ENCODE assay signal across 11 cellular contexts in the genomic region with DNA sequence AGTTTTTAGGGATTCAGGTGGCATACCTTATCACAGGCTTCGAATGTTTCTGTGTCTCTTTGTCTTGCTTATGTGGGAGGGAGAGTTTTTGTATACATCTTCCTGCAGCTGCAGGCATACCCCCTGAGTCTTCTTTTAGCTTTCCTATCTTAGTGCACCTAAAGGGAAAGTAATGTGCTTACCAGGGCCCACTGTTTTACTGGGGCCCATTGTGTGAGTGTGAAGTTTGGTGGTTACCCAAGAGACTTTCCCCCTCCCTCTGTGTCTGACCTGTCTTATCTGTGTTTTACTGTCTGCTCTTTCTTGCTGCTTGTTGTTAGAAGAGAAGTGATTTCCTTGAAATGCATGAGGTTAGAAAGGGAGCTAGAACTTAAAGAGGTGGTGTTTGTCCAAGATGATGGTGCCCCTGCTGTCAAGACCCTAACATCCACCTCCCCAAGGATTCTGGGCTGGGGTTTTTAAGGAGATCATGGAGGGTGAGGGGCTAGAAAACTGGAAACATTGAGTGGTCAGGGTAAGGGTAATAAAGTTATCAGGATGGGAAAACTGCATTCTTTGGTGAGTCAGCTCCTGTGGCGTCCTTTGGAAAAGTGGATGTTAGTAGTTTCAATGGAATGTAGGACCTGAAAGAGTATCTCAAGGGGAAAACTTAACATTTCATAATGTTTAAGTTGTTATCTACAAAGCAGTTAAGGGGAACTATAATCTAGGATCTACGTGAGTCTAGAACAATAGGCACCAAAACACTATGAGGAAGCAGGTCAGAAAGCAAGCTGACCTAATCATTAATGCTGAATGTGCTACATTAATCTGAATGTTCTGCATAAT.
A peak's percentile ranks its signal among the peaks of the same experiment; 100 is the strongest.
DNase-seq lines count a peak whose midpoint lies in the region; ATAC-seq and TF ChIP-seq lines count a peak whose summit lies in the region.
"Had no signal": no experiment of that assay in that cellular context is flagged by ENCODE, and none has a peak within 500 bp of the region (broad histone marks: within the 10 kb centered on the region; RNA-seq: fewer than 3 reads in every experiment).

No MANE protein-coding gene starts in this region.

- TF ChIP-seq CTCF in MCF 10A (IDR thresholded peaks at IDR 0.05; ENCODE audit: unreplicated experiment) (no peak), breast epithelium (IDR thresholded peaks at IDR 0.05) (no peak), astrocyte of the cerebellum (IDR thresholded peaks at IDR 0.05; ENCODE audit: low read depth, low read length, missing control alignments) (no peak)

- H3K4me3 Mint-ChIP-seq in MCF 10A (ENCODE audit: unreplicated experiment) = no peak overlapping the region
- H3K4me3 Mint-ChIP-seq in activated CD4-positive, alpha-beta T cell treated with anti-CD3 and anti-CD28 coated beads, Interleukin-2, amount 10 ng/mL, durations not matched to agents 7 days and 5 days = no peak overlapping the region
- no peak overlapping the region for H3K4me3 Mint-ChIP-seq in activated T-helper 2 cell treated with anti-CD3 and anti-CD28 coated beads, Interferon-gamma antibody, Interleukin-2, Interleukin-4, amounts not matched to agents 10 μg/mL and 5 μg/mL and 100 μg/mL, durations not matched to agents 14 hours and 24 hours and 36 hours (ENCODE audit: low read depth)

- H3K27me3 Mint-ChIP-seq in MCF 10A (ENCODE audit: insufficient read depth, unreplicated experiment) = no peaks in the 10 kb centered on the region
- H3K27me3 Mint-ChIP-seq in activated CD4-positive, alpha-beta T cell treated with anti-CD3 and anti-CD28 coated beads, Interleukin-2, amount 10 ng/mL, durations not matched to agents 7 days and 5 days = no peaks in the 10 kb centered on the region
- no peaks in the 10 kb centered on the region for H3K27me3 Mint-ChIP-seq in activated T-helper 2 cell treated with anti-CD3 and anti-CD28 coated beads, Interferon-gamma antibody, Interleukin-2, Interleukin-4, amounts not matched to agents 10 μg/mL and 5 μg/mL and 100 μg/mL, durations not matched to agents 14 hours and 24 hours and 36 hours (ENCODE audit: low read depth)

- no TSS peak for BruUV-seq in MCF 10A (replicated peaks; lab: Mats Ljungman, UMichigan)

- no peaks in the 10 kb centered on the region for H3K9me3 Mint-ChIP-seq in MCF 10A (ENCODE audit: unreplicated experiment)
- H3K9me3 Mint-ChIP-seq in activated CD4-positive, alpha-beta T cell treated with anti-CD3 and anti-CD28 coated beads, Interleukin-2, amount 10 ng/mL, durations not matched to agents 7 days and 5 days = no peaks in the 10 kb centered on the region
- H3K9me3 Mint-ChIP-seq in activated T-helper 2 cell treated with anti-CD3 and anti-CD28 coated beads, Interferon-gamma antibody, Interleukin-2, Interleukin-4, amounts not matched to agents 10 μg/mL and 5 μg/mL and 100 μg/mL, durations not matched to agents 14 hours and 24 hours and 36 hours = peaks cover 21% of the 10 kb centered on the region

- peaks cover 24% of the 10 kb centered on the region for H3K4me1 Mint-ChIP-seq in MCF 10A (ENCODE audit: insufficient read depth, unreplicated experiment)
- no peaks in the 10 kb centered on the region for H3K4me1 Mint-ChIP-seq in activated CD4-positive, alpha-beta T cell treated with anti-CD3 and anti-CD28 coated beads, Interleukin-2, amount 10 ng/mL, durations not matched to agents 7 days and 5 days
- H3K4me1 Mint-ChIP-seq in activated T-helper 2 cell treated with anti-CD3 and anti-CD28 coated beads, Interferon-gamma antibody, Interleukin-2, Interleukin-4, amounts not matched to agents 10 μg/mL and 5 μg/mL and 100 μg/mL, durations not matched to agents 14 hours and 24 hours and 36 hours (ENCODE audit: low read depth) = no peaks in the 10 kb centered on the region

- in situ Hi-C loops in astrocyte of the cerebellum (cut with HindIII; ENCODE audit: low sequenced_read_pairs) = no loop called here

- no peaks in the 10 kb centered on the region for H3K36me3 Mint-ChIP-seq in MCF 10A (ENCODE audit: insufficient read depth, unreplicated experiment)
- no peaks in the 10 kb centered on the region for H3K36me3 Mint-ChIP-seq in activated CD4-positive, alpha-beta T cell treated with anti-CD3 and anti-CD28 coated beads, Interleukin-2, amount 10 ng/mL, durations not matched to agents 7 days and 5 days (ENCODE audit: low read depth)
- H3K36me3 Mint-ChIP-seq in activated T-helper 2 cell treated with anti-CD3 and anti-CD28 coated beads, Interferon-gamma antibody, Interleukin-2, Interleukin-4, amounts not matched to agents 10 μg/mL and 5 μg/mL and 100 μg/mL, durations not matched to agents 14 hours and 24 hours and 36 hours (ENCODE audit: low read depth) = no peaks in the 10 kb centered on the region

- intact Hi-C loops in MCF 10A (cut with micrococcal nuclease) (no loop called here), breast epithelium (cut with DNase I; ENCODE audit: low total_unique reads) (no loop called here)
- intact Hi-C loops in activated T-helper 2 cell treated with anti-CD3 and anti-CD28 coated beads, Interferon-gamma antibody, Interleukin-2, Interleukin-4, amounts not matched to agents 10 μg/mL and 5 μg/mL and 100 μg/mL, durations not matched to agents 14 hours and 24 hours and 36 hours (cut with micrococcal nuclease) = no loop called here

- POLR2A ChIA-PET in MCF 10A (lab: Yijun Ruan, JAX) = no interaction called here
- POLR2A ChIA-PET in activated CD4-positive, alpha-beta T cell treated with anti-CD3 and anti-CD28 coated beads, Interleukin-2, amount 10 ng/mL, durations not matched to agents 7 days and 5 days (lab: Charles Lee) = no interaction called here

- no peak overlapping the region for H3K27ac ChIP-seq in breast epithelium
- H3K27ac ChIP-seq: 22Rv1, prostate gland had no signal

- no peaks in the 10 kb centered on the region for H3K36me3 ChIP-seq in breast epithelium
- H3K36me3 ChIP-seq: prostate gland had no signal

- H3K4me3 ChIP-seq in breast epithelium = no peak overlapping the region
- H3K4me3 ChIP-seq in astrocyte of the cerebellum (ENCODE audit: low read depth, low read length) = no peak overlapping the region
- H3K4me3 ChIP-seq: prostate gland had no signal

- ATAC-seq in HG02870 (IDR thresholded peaks at IDR 0.05; ENCODE audit: unreplicated experiment) = no peak

- TF ChIP-seq POLR2A in breast epithelium (IDR thresholded peaks at IDR 0.05) = no peak

- no peaks in the 10 kb centered on the region for H3K4me1 ChIP-seq in breast epithelium
- H3K4me1 ChIP-seq: prostate gland had no signal

- peak overlapping the region; percentile 66 for H3K27ac Mint-ChIP-seq in MCF 10A (ENCODE audit: low read depth, unreplicated experiment)
- no peak overlapping the region for H3K27ac Mint-ChIP-seq in activated CD4-positive, alpha-beta T cell treated with anti-CD3 and anti-CD28 coated beads, Interleukin-2, amount 10 ng/mL, durations not matched to agents 7 days and 5 days
- no peak overlapping the region for H3K27ac Mint-ChIP-seq in activated T-helper 2 cell treated with anti-CD3 and anti-CD28 coated beads, Interferon-gamma antibody, Interleukin-2, Interleukin-4, amounts not matched to agents 10 μg/mL and 5 μg/mL and 100 μg/mL, durations not matched to agents 14 hours and 24 hours and 36 hours

- DNase-seq in MCF 10A (ENCODE audit: unreplicated experiment) (peak; percentile 66), breast epithelium (ENCODE audit: low spot score in 2 of 2) (no peak), astrocyte of the cerebellum (ENCODE audit: low read depth) (peak; percentile 40), islet precursor cell (peak; percentile 86), NCI-H748 (lab: John Stamatoyannopoulos, UW; ENCODE audit: unreplicated experiment) (no peak)
- no peak for DNase-seq in activated CD4-positive, alpha-beta T cell treated with anti-CD3 and anti-CD28 coated beads, Interleukin-2, amount 10 ng/mL, durations not matched to agents 7 days and 5 days
- DNase-seq in activated T-helper 2 cell treated with anti-CD3 and anti-CD28 coated beads, Interferon-gamma antibody, Interleukin-2, Interleukin-4, amounts not matched to agents 10 μg/mL and 5 μg/mL and 100 μg/mL, durations not matched to agents 14 hours and 24 hours and 36 hours (ENCODE audit: low spot score) = no peak
- DNase-seq: activated gamma-delta T cell treated with Interleukin-2 at 50 U/mL for 16 hours had no signal

- H3K27me3 ChIP-seq in breast epithelium = no peaks in the 10 kb centered on the region

- CTCF ChIA-PET in MCF 10A (lab: Yijun Ruan, JAX) = interaction anchor here (0.6 kb wide), 1 partner anchor 912 kb away, joined by 6 read pairs; no protein-coding TSS in a partner anchor
- CTCF ChIA-PET in activated CD4-positive, alpha-beta T cell treated with anti-CD3 and anti-CD28 coated beads, Interleukin-2, amount 10 ng/mL, durations not matched to agents 7 days and 5 days (lab: Charles Lee) = no interaction called here

- H3K9me3 ChIP-seq in breast epithelium = no peaks in the 10 kb centered on the region
- H3K9me3 ChIP-seq: prostate gland had no signal

Comparison
In these comparisons a context has a peak if more than half of its experiments do, and no peak if none do; other contexts are left out.
1. DNase-seq: peak in MCF 10A (single experiment), astrocyte of the cerebellum (single experiment) and islet precursor cell (single experiment); none in breast epithelium (0 of 2), NCI-H748 (single experiment), activated CD4-positive, alpha-beta T cell treated with anti-CD3 and anti-CD28 coated beads, Interleukin-2, amount 10 ng/mL, durations not matched to agents 7 days and 5 days (single experiment) and activated T-helper 2 cell treated with anti-CD3 and anti-CD28 coated beads, Interferon-gamma antibody, Interleukin-2, Interleukin-4, amounts not matched to agents 10 μg/mL and 5 μg/mL and 100 μg/mL, durations not matched to agents 14 hours and 24 hours and 36 hours (single experiment).